In the genomic region with DNA sequence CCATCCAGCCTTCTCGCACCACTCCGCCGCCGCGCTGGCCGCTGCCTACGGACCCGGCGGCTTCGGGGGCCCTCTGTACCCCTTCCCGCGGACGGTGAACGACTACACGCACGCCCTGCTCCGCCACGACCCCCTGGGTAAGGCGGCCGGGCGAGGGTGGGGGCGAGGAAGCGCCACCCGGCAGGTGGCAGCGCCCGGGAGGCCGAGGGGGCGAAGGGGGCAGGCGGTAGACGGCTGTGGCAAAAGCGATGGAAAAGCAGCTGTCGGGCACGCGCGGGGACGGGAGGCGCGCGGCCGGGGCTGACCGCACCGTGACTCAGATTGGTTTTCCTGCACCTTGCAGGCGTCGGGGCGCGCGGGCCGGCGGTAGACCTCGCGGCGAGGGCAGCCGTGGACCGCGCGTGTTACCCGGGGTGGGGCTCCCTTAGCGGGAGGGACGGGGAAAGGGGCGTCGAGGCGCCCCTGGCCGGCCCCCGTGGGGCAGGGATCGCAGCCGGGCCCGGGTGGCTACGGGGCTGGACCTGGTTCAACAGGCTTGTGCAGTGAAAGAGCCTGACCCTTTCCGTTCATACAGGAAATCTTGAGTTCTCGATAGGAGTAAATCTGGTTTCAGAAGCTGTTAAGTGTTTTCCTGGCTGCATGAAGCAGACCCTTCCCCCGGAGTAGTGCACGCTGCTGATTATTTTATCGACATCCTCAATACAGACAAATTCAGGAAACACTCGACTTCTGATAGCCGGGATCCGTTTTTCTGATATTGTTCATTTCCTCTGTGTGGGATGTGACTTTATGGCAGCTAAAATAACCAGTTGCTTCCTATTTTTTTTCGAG, we compare ENCODE assay signal across 8 cellular contexts. TPM values are rescaled to one million over a fixed set of nuclear protein-coding genes. Genes with fewer than 3 reads are reported as not detected.
DNase-seq lines count a peak whose midpoint lies in the region; ATAC-seq and TF ChIP-seq lines count a peak whose summit lies in the region.

No MANE protein-coding gene starts in this region.

- no peak overlapping the region for H3K27ac Mint-ChIP-seq in activated CD4-positive, alpha-beta T cell treated with anti-CD3 and anti-CD28 coated beads for 36 hours

- H3K9me3 Mint-ChIP-seq in activated CD4-positive, alpha-beta T cell treated with anti-CD3 and anti-CD28 coated beads for 36 hours (ENCODE audit: low read depth): peaks cover 2% of the 10 kb centered on the region

- intact Hi-C loops in activated CD4-positive, alpha-beta T cell treated with anti-CD3 and anti-CD28 coated beads for 36 hours (cut with DNase I, micrococcal nuclease): loop anchor here (1.0 to 5.0 kb wide), 4 partner anchors 98 to 382 kb away; a partner anchor contains a TSS
- intact Hi-C loops in right lobe of liver (cut with DNase I): no loop called here

- 3% methylated on average over 10 of the region's 77 CpGs for WGBS in right lobe of liver (ENCODE audit: insufficient coverage, low coverage, low lambda C conversion rate, missing lambda C conversion rate)

- TF ChIP-seq POLR2A in right lobe of liver (IDR thresholded peaks at IDR 0.05): no peak

- peak overlapping the region; percentile 82 to 88 (median 82) for H3K4me3 ChIP-seq in right lobe of liver

- H3K27me3 ChIP-seq in right lobe of liver: no peaks in the 10 kb centered on the region

- peaks cover 20% of the 10 kb centered on the region for H3K4me1 Mint-ChIP-seq in activated CD4-positive, alpha-beta T cell treated with anti-CD3 and anti-CD28 coated beads for 36 hours

- peaks cover 0 to 13% (median 2%) of the 10 kb centered on the region in 4 donors for H3K36me3 ChIP-seq in right lobe of liver

- no peaks in the 10 kb centered on the region for H3K36me3 Mint-ChIP-seq in activated CD4-positive, alpha-beta T cell treated with anti-CD3 and anti-CD28 coated beads for 36 hours (ENCODE audit: low read depth)

- ATAC-seq in GM18498 (IDR thresholded peaks at IDR 0.05; ENCODE audit: unreplicated experiment) (peak; percentile 27), right lobe of liver (peak; percentile 14 to 40 (median 28)), GM18519 (IDR thresholded peaks at IDR 0.05; ENCODE audit: low FRiP score, unreplicated experiment) (no peak)
- ATAC-seq in activated CD4-positive, alpha-beta T cell treated with anti-CD3 and anti-CD28 coated beads for 36 hours: peak; percentile 75

- H3K4me1 ChIP-seq in right lobe of liver: peaks cover 0 to 29% (median 3%) of the 10 kb centered on the region in 4 donors

- DNase-seq in Kasumi-1 (lab: John Stamatoyannopoulos, UW): peak; percentile 100
- DNase-seq in activated CD4-positive, alpha-beta T cell treated with anti-CD3 and anti-CD28 coated beads for 36 hours: peak; percentile 83
- DNase-seq in right lobe of liver: peak; percentile 73 to 78 (median 74)
- peak in 2 of 3 experiments; percentile 31 to 33 for DNase-seq in stimulated activated CD4-positive, alpha-beta T cell treated with anti-CD3 and anti-CD28 coated beads, TNF-alpha, amount 100 ng/mL, for 4 hours (ENCODE audit: low read depth in 3 of 3)
- no peak for DNase-seq in NCI-H1436 treated with DMSO at 0.1 percent for 48 hours (lab: John Stamatoyannopoulos, UW)

- CTCF ChIA-PET in activated CD4-positive, alpha-beta T cell treated with anti-CD3 and anti-CD28 coated beads for 36 hours (lab: Charles Lee): interaction anchor here (0.7 to 1.4 kb wide), 3 partner anchors 8 to 158 kb away, joined by 3 to 4 read pairs (median 3); a partner anchor contains a TSS

- peak overlapping the region; percentile 48 for H3K4me3 Mint-ChIP-seq in activated CD4-positive, alpha-beta T cell treated with anti-CD3 and anti-CD28 coated beads for 36 hours

- no peaks in the 10 kb centered on the region for H3K9me3 ChIP-seq in right lobe of liver

- POLR2A ChIA-PET in activated CD4-positive, alpha-beta T cell treated with anti-CD3 and anti-CD28 coated beads for 36 hours (lab: Charles Lee): interaction anchor here (1.3 kb wide), 1 partner anchor 12 kb away, joined by 3 read pairs; no protein-coding TSS in a partner anchor

- no peak for TF ChIP-seq CTCF in right lobe of liver (IDR thresholded peaks at IDR 0.05)

- H3K27me3 Mint-ChIP-seq in activated CD4-positive, alpha-beta T cell treated with anti-CD3 and anti-CD28 coated beads for 36 hours: peaks cover 59% of the 10 kb centered on the region

- H3K27ac ChIP-seq in cingulate gyrus (ENCODE audit: low read depth, low read length) (peak overlapping the region; percentile 75), right lobe of liver (peak overlapping the region; percentile 91 to 96 (median 94))

RNA-seq across cellular contexts. Expression of a gene that starts 0.7 kb away (rescaled TPM):
- under 1 TPM in 1 of 2 experiments, not detected in 1; 0.11 TPM for total RNA-seq in activated CD4-positive, alpha-beta T cell treated with anti-CD3 and anti-CD28 coated beads for 36 hours
- 10 to 100 TPM; 26.8 to 73.2 (median 42.0) TPM for total RNA-seq in right lobe of liver

Comparison
In these comparisons a context has a peak if more than half of its experiments do, and no peak if none do; other contexts are left out.
1. RNA of a gene that starts 0.7 kb away (total RNA-seq): 26.8 to 73.2 TPM in right lobe of liver; 0.11 TPM in activated CD4-positive, alpha-beta T cell treated with anti-CD3 and anti-CD28 coated beads for 36 hours; every median in the first group is over 10 times any median in the second.
2. intact Hi-C loops: an anchor here in activated CD4-positive, alpha-beta T cell treated with anti-CD3 and anti-CD28 coated beads for 36 hours (1.0 to 5.0 kb wide); none called in right lobe of liver.